16 cellular contexts compared by ENCODE assay signal in the genomic region with DNA sequence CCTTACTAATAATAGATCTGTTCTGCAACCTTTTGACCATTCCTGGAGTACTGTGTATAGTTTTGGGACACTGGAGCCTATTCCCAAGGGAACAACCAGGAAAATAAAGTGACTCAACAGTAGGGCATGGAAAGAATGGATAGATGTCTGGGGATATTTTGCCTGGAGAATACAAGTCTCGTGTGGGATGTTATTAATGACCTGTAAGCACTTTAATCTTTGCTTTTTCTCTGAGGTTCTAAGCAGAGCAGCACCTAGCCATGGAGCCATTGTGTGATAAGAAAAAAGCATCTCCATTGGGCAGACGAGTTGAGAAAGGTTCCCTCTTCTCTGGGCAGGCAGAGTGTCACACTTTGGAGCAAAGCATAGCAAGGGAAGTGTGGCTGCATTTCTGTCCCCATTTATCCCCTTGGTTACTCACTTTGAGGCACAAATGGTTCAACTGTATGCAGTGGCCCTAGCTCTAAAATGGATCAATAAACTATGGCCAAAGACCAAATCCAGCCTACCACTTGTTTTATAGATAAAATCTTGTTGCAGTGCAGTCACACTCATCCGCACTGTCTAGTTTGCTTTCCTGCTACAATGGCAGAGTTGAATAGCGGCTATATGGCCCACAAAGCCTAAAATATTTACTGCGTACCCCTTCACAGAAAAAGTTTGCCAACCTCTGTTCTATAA. TPM values are rescaled to one million over a fixed set of nuclear protein-coding genes. Genes with fewer than 3 reads are reported as not detected.
DNase-seq lines count a peak whose midpoint lies in the region; ATAC-seq, FAIRE-seq and TF ChIP-seq lines count a peak whose summit lies in the region.
"Had no signal": no experiment of that assay in that cellular context is flagged by ENCODE, and none has a peak within 500 bp of the region (broad histone marks: within the 10 kb centered on the region; RNA-seq: fewer than 3 reads in every experiment).

No MANE protein-coding gene starts in this region.

- TF ChIP-seq POLR2A in A549 (IDR thresholded peaks at IDR 0.05; ENCODE audit: low read length) (no peak), tibial nerve (IDR thresholded peaks at IDR 0.05) (no peak)

- peak overlapping the region; percentile 11; the same call in 1 of the 2 replicates for H3K4me3 Mint-ChIP-seq in HFFc6
- no peak overlapping the region for H3K4me3 Mint-ChIP-seq in activated T-cell treated with anti-CD3 and anti-CD28 coated beads, Interleukin-2, amount 50 U/mL, for 4 hours
- H3K4me3 Mint-ChIP-seq in progenitor cell of endocrine pancreas (ENCODE audit: low read depth): no peak overlapping the region
- H3K4me3 Mint-ChIP-seq: natural killer cell treated with Interleukin-12 subunit alpha and Interleukin-12 subunit beta and Interleukin-15 and Interleukin-18, amount 100 ng/mL, for 72 hours had no signal

- no peak for TF ChIP-seq CTCF in A549 (IDR thresholded peaks at IDR 0.05)
- no peak for TF ChIP-seq CTCF in HFFc6 (IDR thresholded peaks at IDR 0.05)
- TF ChIP-seq CTCF in tibial nerve (IDR thresholded peaks at IDR 0.05): no peak
- TF ChIP-seq CTCF in progenitor cell of endocrine pancreas (IDR thresholded peaks at IDR 0.05; ENCODE audit: unreplicated experiment): no peak

- H3K36me3 ChIP-seq in tibial nerve: no peaks in the 10 kb centered on the region
- H3K36me3 ChIP-seq: heart right ventricle, left ventricle myocardium inferior had no signal

- H3K36me3 Mint-ChIP-seq in HFFc6 (ENCODE audit: low read depth): peaks cover 17% of the 10 kb centered on the region
- no peaks in the 10 kb centered on the region for H3K36me3 Mint-ChIP-seq in activated T-cell treated with anti-CD3 and anti-CD28 coated beads, Interleukin-2, amount 50 U/mL, for 4 hours (ENCODE audit: insufficient read depth)
- H3K36me3 Mint-ChIP-seq in progenitor cell of endocrine pancreas (ENCODE audit: insufficient read depth): no peaks in the 10 kb centered on the region

- H3K27me3 Mint-ChIP-seq in HFFc6 (ENCODE audit: insufficient read depth) (no peaks in the 10 kb centered on the region), progenitor cell of endocrine pancreas (no peaks in the 10 kb centered on the region)
- H3K27me3 Mint-ChIP-seq in activated T-cell treated with anti-CD3 and anti-CD28 coated beads, Interleukin-2, amount 50 U/mL, for 4 hours (ENCODE audit: low read depth): no peaks in the 10 kb centered on the region

- H3K27ac ChIP-seq in A549: peak overlapping the region; percentile 38 to 41; a peak in 2 of 6 replicates
- H3K27ac ChIP-seq in tibial nerve: no peak overlapping the region
- H3K27ac ChIP-seq: heart right ventricle, left ventricle myocardium inferior had no signal

- TF ChIP-seq EP300 in A549 (IDR thresholded peaks at IDR 0.05) (no peak), tibial nerve (IDR thresholded peaks at IDR 0.05) (no peak)

- peaks cover 4% of the 10 kb centered on the region; the same call in 1 of the 3 replicates for H3K9me3 ChIP-seq in A549
- H3K9me3 ChIP-seq in tibial nerve: peaks cover 0 to 5% (median 0%) of the 10 kb centered on the region in 4 donors

- H3K9me3 Mint-ChIP-seq in HFFc6: peaks cover 11% of the 10 kb centered on the region
- no peaks in the 10 kb centered on the region for H3K9me3 Mint-ChIP-seq in activated T-cell treated with anti-CD3 and anti-CD28 coated beads, Interleukin-2, amount 50 U/mL, for 4 hours
- H3K9me3 Mint-ChIP-seq in progenitor cell of endocrine pancreas (ENCODE audit: low read depth): peaks cover 8% of the 10 kb centered on the region
- H3K9me3 Mint-ChIP-seq: natural killer cell treated with Interleukin-12 subunit alpha and Interleukin-12 subunit beta and Interleukin-15 and Interleukin-18, amount 100 ng/mL, for 72 hours had no signal

- peak overlapping the region; percentile 25; the same call in 2 of the 3 replicates for H3K4me2 ChIP-seq in A549

- 44% methylated on average over 5 of the region's 5 CpGs for WGBS in A549 (ENCODE audit: missing lambda C conversion rate)
- 71 to 78% methylated on average over 5 of the region's 5 CpGs for WGBS in tibial nerve, 2 donors

- no peak for FAIRE-seq in A549 (lab: Jason Lieb, UNC)

- H3K4me1 Mint-ChIP-seq in HFFc6 (ENCODE audit: low read depth) (peaks cover 27% of the 10 kb centered on the region), progenitor cell of endocrine pancreas (ENCODE audit: low read depth) (peaks cover 2% of the 10 kb centered on the region)
- peaks cover 11% of the 10 kb centered on the region for H3K4me1 Mint-ChIP-seq in activated T-cell treated with anti-CD3 and anti-CD28 coated beads, Interleukin-2, amount 50 U/mL, for 4 hours (ENCODE audit: low read depth)

- peaks cover 8% of the 10 kb centered on the region; the same call in 2 of the 3 replicates for H3K4me1 ChIP-seq in A549
- H3K4me1 ChIP-seq in tibial nerve: no peaks in the 10 kb centered on the region
- H3K4me1 ChIP-seq: left ventricle myocardium inferior had no signal

- peak overlapping the region; percentile 30 for H3K27ac Mint-ChIP-seq in HFFc6
- no peak overlapping the region for H3K27ac Mint-ChIP-seq in progenitor cell of endocrine pancreas

- CTCF ChIA-PET in A549 (lab: Yijun Ruan, JAX): interaction anchor here (0.8 to 1.2 kb wide), 3 partner anchors 18 to 55 kb away, joined by 3 to 4 read pairs (median 3); a partner anchor contains a TSS

- TF ChIP-seq RAD21 in A549 (conservative IDR thresholded peaks at IDR 0.05 in 1 of 2, IDR thresholded peaks at IDR 0.05 in 1 of 2): no peak

- H3K4me3 ChIP-seq in A549: no peak overlapping the region
- no peak overlapping the region for H3K4me3 ChIP-seq in tibial nerve
- H3K4me3 ChIP-seq: heart right ventricle, left ventricle myocardium inferior had no signal

- DNase-seq in A549 (ENCODE audit: low read depth in 1 of 2, low spot score in 1 of 2): peak; percentile 13 to 48
- DNase-seq in HFFc6: peak; percentile 57
- DNase-seq in astrocyte of the hippocampus (ENCODE audit: low read depth, low spot score): peak; percentile 64
- DNase-seq in glomerular visceral epithelial cell (ENCODE audit: extremely low spot score): peak; percentile 63
- no peak for DNase-seq in activated T-cell treated with anti-CD3 and anti-CD28 coated beads, Interleukin-2, amount 50 U/mL, for 4 hours
- DNase-seq in tibial nerve (ENCODE audit: low spot score in 2 of 2): no peak
- DNase-seq in progenitor cell of endocrine pancreas (ENCODE audit: low spot score, unreplicated experiment): no peak
- DNase-seq: activated effector memory CD4-positive, alpha-beta T cell treated with anti-CD3 and anti-CD28 coated beads, Interleukin-2, amount 50 U/mL, for 16 hours; Calu3; heart right ventricle; left ventricle myocardium inferior; NCI-H1092; NCI-H446; stimulated activated naive CD8-positive, alpha-beta T cell treated with anti-CD3 and anti-CD28 coated beads, Interleukin-15, Interleukin-2, amounts not matched to agents 100 U/mL and 50 U/mL, for 24 hours had no signal

- POLR2A ChIA-PET in A549 (lab: Yijun Ruan, JAX): no interaction called here

- ATAC-seq in A549 (peak; percentile 73 to 85; a peak in 5 of 6 replicates), HG02798 (IDR thresholded peaks at IDR 0.05; ENCODE audit: poor library complexity, unreplicated experiment) (no peak)
- ATAC-seq in activated T-cell treated with anti-CD3 and anti-CD28 coated beads, Interleukin-2, amount 50 U/mL, for 4 hours: no peak
- ATAC-seq: heart right ventricle; natural killer cell treated with Interleukin-12 subunit alpha and Interleukin-12 subunit beta and Interleukin-15 and Interleukin-18, amount 100 ng/mL, for 72 hours; stimulated activated naive CD8-positive, alpha-beta T cell treated with anti-CD3 and anti-CD28 coated beads, Interleukin-15, Interleukin-2, amounts not matched to agents 100 U/mL and 50 U/mL, for 24 hours had no signal

- no peaks in the 10 kb centered on the region for H3K27me3 ChIP-seq in tibial nerve
- H3K27me3 ChIP-seq: heart right ventricle had no signal

TF ChIP-seq in A549, 52 proteins besides CTCF, POLR2A, EP300 and RAD21:
- no peak for TF ChIP-seq NFE2L2 (conservative IDR thresholded peaks at IDR 0.05; ENCODE audit: low read length)
- no peak for TF ChIP-seq HOXA7 (CRISPR knock-in tag; IDR thresholded peaks at IDR 0.05)
- no peak for TF ChIP-seq FOSL2 (IDR thresholded peaks at IDR 0.05)
- peak; percentile 23; the same call in 1 of the 2 replicates for TF ChIP-seq FOSL2 (CRISPR knock-in tag; IDR thresholded peaks at IDR 0.05)
- no peak for TF ChIP-seq SMC3 (IDR thresholded peaks at IDR 0.05)
- no peak for TF ChIP-seq ZFP36 (IDR thresholded peaks at IDR 0.05; ENCODE audit: borderline replicate concordance, partially characterized antibody)
- TF ChIP-seq ZNF302 (CRISPR knock-in tag; IDR thresholded peaks at IDR 0.05): no peak
- TF ChIP-seq, protein P1, sequence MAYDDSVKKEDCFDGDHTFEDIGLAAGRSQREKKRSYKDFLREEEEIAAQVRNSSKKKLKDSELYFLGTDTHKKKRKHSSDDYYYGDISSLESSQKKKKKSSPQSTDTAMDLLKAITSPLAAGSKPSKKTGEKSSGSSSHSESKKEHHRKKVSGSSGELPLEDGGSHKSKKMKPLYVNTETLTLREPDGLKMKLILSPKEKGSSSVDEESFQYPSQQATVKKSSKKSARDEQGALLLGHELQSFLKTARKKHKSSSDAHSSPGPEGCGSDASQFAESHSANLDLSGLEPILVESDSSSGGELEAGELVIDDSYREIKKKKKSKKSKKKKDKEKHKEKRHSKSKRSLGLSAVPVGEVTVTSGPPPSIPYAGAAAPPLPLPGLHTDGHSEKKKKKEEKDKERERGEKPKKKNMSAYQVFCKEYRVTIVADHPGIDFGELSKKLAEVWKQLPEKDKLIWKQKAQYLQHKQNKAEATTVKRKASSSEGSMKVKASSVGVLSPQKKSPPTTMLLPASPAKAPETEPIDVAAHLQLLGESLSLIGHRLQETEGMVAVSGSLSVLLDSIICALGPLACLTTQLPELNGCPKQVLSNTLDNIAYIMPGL (CRISPR knock-in tag; IDR thresholded peaks at IDR 0.05; ENCODE audit: borderline replicate concordance): no peak

RNA-seq across cellular contexts. Expression of a gene that starts 21.0 kb away (rescaled TPM):
- polyA plus RNA-seq in A549 (2011; rRNA removed) (9.9 and 11.4 TPM in 2 replicates), A549 (2017; fragmentation: RNase III; extraction: RNeasy Plus Mini Kit Qiagen cat#74134 plus additional on column Dnase treatment) (7.3 to 9.3 TPM (median 9.1 TPM) in 3 replicates)
- 5.8 and 7.8 TPM in 2 replicates for polyA plus RNA-seq in A549 (2012; cell fraction: cytosol; rRNA removed)
- polyA plus RNA-seq in A549 (2012; cell fraction: nucleus; rRNA removed): 5.2 and 7.0 TPM in 2 replicates
- polyA minus RNA-seq in A549 (2011; rRNA and poly(A)+ RNA removed): 3.0 and 5.0 TPM in 2 replicates
- 100 to 1,000 TPM; 109 to 154 (median 119) TPM for total RNA-seq in HFFc6 (2021; fragmentation: NEBNext Ultra II Directional; extraction: Animal tissue kit (Norgen Biotek cat#: 25700))
- 10 to 100 TPM; 40.6 to 51.9 (median 42.7) TPM for total RNA-seq in activated T-cell treated with anti-CD3 and anti-CD28 coated beads, Interleukin-2, amount 50 U/mL, for 4 hours
- total RNA-seq in tibial nerve (10 to 100 TPM; 19.0 to 36.9 (median 22.8) TPM), progenitor cell of endocrine pancreas (20.3 and 21.0 TPM in 2 replicates)

Comparison
In these comparisons a context has a peak if more than half of its experiments do, and no peak if none do; other contexts are left out.
1. ATAC-seq: peak in A549 (2 of 2); none in activated T-cell treated with anti-CD3 and anti-CD28 coated beads, Interleukin-2, amount 50 U/mL, for 4 hours (0 of 2) and HG02798 (single experiment).
2. DNase-seq: peak in A549 (2 of 2), HFFc6 (single experiment), astrocyte of the hippocampus (single experiment) and glomerular visceral epithelial cell (single experiment); none in activated T-cell treated with anti-CD3 and anti-CD28 coated beads, Interleukin-2, amount 50 U/mL, for 4 hours (single experiment), tibial nerve (0 of 2) and progenitor cell of endocrine pancreas (single experiment).
3. H3K27ac ChIP-seq: peak in A549 (2 of 2); none in tibial nerve (0 of 4).